Comparison of ENCODE assay signal across 8 cellular contexts in genomic region chr1:202623476-202623875, GRCh38.
A peak's percentile ranks its signal among the peaks of the same experiment; 100 is the strongest.
DNase-seq lines count a peak whose midpoint lies in the region; ATAC-seq and TF ChIP-seq lines count a peak whose summit lies in the region.
"Not testable (repeated sequence)": the region's sequence is repeated elsewhere in the genome, so short reads cannot be mapped to it uniquely, and the experiment has no call there.

No MANE protein-coding gene starts in this region.

- 78% methylated on average over 12 of the region's 12 CpGs for WGBS in mesenchymal stem cell
- 60 to 74% (median 72%) methylated on average over 9 to 12 of the region's 12 CpGs for WGBS in spleen, 5 donors

- not testable (repeated sequence) for H2AFZ ChIP-seq in mesenchymal stem cell (ENCODE audit: low read depth, low read length)

- peak overlapping the region; percentile 73 for H3K27ac Mint-ChIP-seq in central memory CD8-positive, alpha-beta T cell (ENCODE audit: low read depth)
- H3K27ac Mint-ChIP-seq in glutamatergic neuron (ENCODE audit: unreplicated experiment) = peak overlapping the region; percentile 22

- H3K79me1 ChIP-seq in mesenchymal stem cell (replicated peaks; ENCODE audit: low read length, poor library complexity, severe bottlenecking) = not testable (repeated sequence)

- H2BK15ac ChIP-seq in mesenchymal stem cell (ENCODE audit: low read depth, poor library complexity, severe bottlenecking) = peak overlapping the region; percentile 66

- H2BK120ac ChIP-seq in mesenchymal stem cell (ENCODE audit: low read depth, low read length) = peak overlapping the region; percentile 78

- H3K27me3 Mint-ChIP-seq in central memory CD8-positive, alpha-beta T cell = peaks cover 14% of the 10 kb centered on the region
- not testable (repeated sequence) for H3K27me3 Mint-ChIP-seq in glutamatergic neuron (ENCODE audit: unreplicated experiment)

- not testable (repeated sequence) for H3K9me3 ChIP-seq in A673 (ENCODE audit: low read depth, low read length, poor library complexity, severe bottlenecking); HUES6 (ENCODE audit: control insufficient read depth, insufficient read depth, low read depth, low read length); SJSA1 (replicated peaks); mesenchymal stem cell (ENCODE audit: control insufficient read depth, low read length); spleen

- H3K18ac ChIP-seq in mesenchymal stem cell (ENCODE audit: low read depth in 1 of 2, low read length in 2 of 2) = peak overlapping the region; percentile 8 to 75

- H3K36me3 ChIP-seq in A673 (ENCODE audit: insufficient read depth, low read length, poor library complexity, severe bottlenecking); HUES6 (ENCODE audit: control insufficient read depth, insufficient read depth, low read length); SJSA1; mesenchymal stem cell (ENCODE audit: control insufficient read depth in 1 of 2, insufficient read depth in 2 of 2, low read depth in 1 of 2, low read length in 2 of 2); spleen: not testable (repeated sequence)

- not testable (repeated sequence) for H3K36me3 Mint-ChIP-seq in central memory CD8-positive, alpha-beta T cell (ENCODE audit: insufficient read depth); glutamatergic neuron (ENCODE audit: unreplicated experiment)

- peaks cover 50% of the 10 kb centered on the region for H3K4me1 ChIP-seq in A673 (ENCODE audit: insufficient read depth, low read length, poor library complexity, severe bottlenecking)
- peaks cover 34% of the 10 kb centered on the region for H3K4me1 ChIP-seq in HUES6 (ENCODE audit: control insufficient read depth, insufficient read depth, low read length)
- H3K4me1 ChIP-seq in SJSA1 (replicated peaks) = peaks cover 22% of the 10 kb centered on the region
- peaks cover 35% of the 10 kb centered on the region for H3K4me1 ChIP-seq in mesenchymal stem cell (ENCODE audit: control insufficient read depth, insufficient read depth, low read depth, low read length)
- H3K4me1 ChIP-seq in spleen = peaks cover 2 to 43% (median 30%) of the 10 kb centered on the region in 6 donors

- peak overlapping the region; percentile 5 for H4K8ac ChIP-seq in mesenchymal stem cell (ENCODE audit: low read length)

- TF ChIP-seq POLR2A in spleen (IDR thresholded peaks at IDR 0.05) = not testable (repeated sequence)

- not testable (repeated sequence) for TF ChIP-seq CTCF in A673 (conservative IDR thresholded peaks at IDR 0.05; ENCODE audit: low read depth, low read length); glutamatergic neuron (IDR thresholded peaks at IDR 0.05; ENCODE audit: partially characterized antibody, unreplicated experiment); spleen (IDR thresholded peaks at IDR 0.05 in 8 of 11, conservative IDR thresholded peaks at IDR 0.05 in 3 of 11)

- not testable (repeated sequence) for H3K27me3 ChIP-seq in A673 (replicated peaks; ENCODE audit: insufficient read depth, low read depth, low read length, poor library complexity); HUES6 (ENCODE audit: control insufficient read depth, insufficient read depth, low read length); SJSA1 (replicated peaks)
- peaks cover 0 to 52% of the 10 kb centered on the region in 2 experiments for H3K27me3 ChIP-seq in mesenchymal stem cell (ENCODE audit: control insufficient read depth in 1 of 2, insufficient read depth in 1 of 2, low read length in 2 of 2)
- peaks cover 0 to 87% (median 0%) of the 10 kb centered on the region in 7 donors for H3K27me3 ChIP-seq in spleen (replicated peaks in 1 of 7)

- H3K9me3 Mint-ChIP-seq in central memory CD8-positive, alpha-beta T cell; glutamatergic neuron (ENCODE audit: unreplicated experiment): not testable (repeated sequence)

- DNase-seq in A673 (ENCODE audit: low spot score); central memory CD8-positive, alpha-beta T cell (ENCODE audit: low spot score in 2 of 2); glutamatergic neuron; mesenchymal stem cell: not testable (repeated sequence)
- DNase-seq in SJSA1 (ENCODE audit: low read depth in 1 of 2, low spot score in 2 of 2) (peak in 1 of 2 experiments; percentile 15), posterior vena cava (ENCODE audit: low spot score) (peak; percentile 73), spleen (peak; percentile 61)

- not testable (repeated sequence) for H3K4me1 Mint-ChIP-seq in central memory CD8-positive, alpha-beta T cell
- peaks cover 17% of the 10 kb centered on the region for H3K4me1 Mint-ChIP-seq in glutamatergic neuron (ENCODE audit: low read depth, unreplicated experiment)

- H2BK5ac ChIP-seq in mesenchymal stem cell (ENCODE audit: low read depth, low read length, poor library complexity, severe bottlenecking) = not testable (repeated sequence)

- H3K4me3 Mint-ChIP-seq in central memory CD8-positive, alpha-beta T cell; glutamatergic neuron (ENCODE audit: unreplicated experiment): not testable (repeated sequence)

- H3K23ac ChIP-seq in mesenchymal stem cell (ENCODE audit: low read length in 2 of 2) = not testable (repeated sequence)

- not testable (repeated sequence) for H3K4me2 ChIP-seq in mesenchymal stem cell (ENCODE audit: low read length, poor library complexity, severe bottlenecking)

- H3K27ac ChIP-seq in A673 (ENCODE audit: low read depth, low read length, poor library complexity, severe bottlenecking) (peak overlapping the region; percentile 60), HUES6 (ENCODE audit: low read depth, low read length) (peak overlapping the region; percentile 62; the same call in 1 of the 2 replicates), SJSA1 (peak overlapping the region; percentile 50)
- H3K27ac ChIP-seq in mesenchymal stem cell (ENCODE audit: low read length, poor library complexity, severe bottlenecking); spleen: not testable (repeated sequence)

- H3K4me3 ChIP-seq in A673 (ENCODE audit: low read depth, low read length, poor library complexity, severe bottlenecking); HUES6 (ENCODE audit: low read depth, low read length); SJSA1; mesenchymal stem cell (ENCODE audit: insufficient read depth in 1 of 2, low read depth in 1 of 2, low read length in 2 of 2); spleen: not testable (repeated sequence)

- H4K91ac ChIP-seq in mesenchymal stem cell (ENCODE audit: low read length) = peak overlapping the region; percentile 36

- not testable (repeated sequence) for H3K9ac ChIP-seq in HUES6 (ENCODE audit: low read length); mesenchymal stem cell (ENCODE audit: low read length)

- peak overlapping the region; percentile 34 to 96 for H2BK12ac ChIP-seq in mesenchymal stem cell (ENCODE audit: low read length in 2 of 2)

- intact Hi-C loops in A673 (cut with micrococcal nuclease; ENCODE audit: unreplicated experiment); spleen (cut with DNase I; ENCODE audit: low total_unique reads): not testable (repeated sequence)
- intact Hi-C loops in posterior vena cava (cut with DNase I) = loop anchor here in 1 of 2 donors (10.0 kb wide), 1 partner anchor 159 kb away; no protein-coding TSS in a partner anchor

- POLR2A ChIA-PET in A673 (lab: Charles Lee; ENCODE audit: low non-redundant PET) = not testable (repeated sequence)

- not testable (repeated sequence) for H2AK5ac ChIP-seq in mesenchymal stem cell (ENCODE audit: low read length, severe bottlenecking)

- ATAC-seq in central memory CD8-positive, alpha-beta T cell (replicated peaks; ENCODE audit: extremely low read depth, poor library complexity, severe bottlenecking) = not testable (repeated sequence)

- CTCF ChIA-PET in A673 (lab: Charles Lee) = not testable (repeated sequence)

- H3K4ac ChIP-seq in mesenchymal stem cell (ENCODE audit: low read depth in 1 of 2, low read length in 2 of 2) = not testable (repeated sequence)

- not testable (repeated sequence) for BruUV-seq in A673 (replicated peaks; lab: Mats Ljungman, UMichigan)

- not testable (repeated sequence) for H3K14ac ChIP-seq in mesenchymal stem cell (ENCODE audit: low read length in 2 of 2)
